8 cellular contexts compared by ENCODE assay signal in genomic region chr15:37995461-37996347, GRCh38.
DNase-seq lines count a peak whose midpoint lies in the region; ATAC-seq and TF ChIP-seq lines count a peak whose summit lies in the region.

No MANE protein-coding gene starts in this region.

- H3K4me3 Mint-ChIP-seq in CD8-positive, alpha-beta T cell, result no peak overlapping the region

- POLR2A ChIA-PET in CD8-positive, alpha-beta T cell (lab: Charles Lee), result no interaction called here

- no peaks in the 10 kb centered on the region for H3K36me3 ChIP-seq in transverse colon
- no peaks in the 10 kb centered on the region for H3K36me3 ChIP-seq in CD8-positive, alpha-beta T cell (ENCODE audit: insufficient read depth, low read length)

- no peak overlapping the region for H3K4me3 ChIP-seq in transverse colon
- H3K4me3 ChIP-seq in CD8-positive, alpha-beta T cell (ENCODE audit: low read depth, low read length), result no peak overlapping the region

- in situ Hi-C loops in transverse colon (cut with MboI; ENCODE audit: low pct_ligation_motif_present in 1 of 4, low pct_unique_long_range_greater_than_20kb in 1 of 4, low sequenced_read_pairs in 3 of 4), result loop anchor here in 3 of 4 donors (10.0 to 25.0 kb wide), 3 partner anchors 359 to 699 kb away; no protein-coding TSS in a partner anchor

- no peaks in the 10 kb centered on the region for H3K27me3 ChIP-seq in transverse colon
- no peaks in the 10 kb centered on the region for H3K27me3 ChIP-seq in CD8-positive, alpha-beta T cell (ENCODE audit: insufficient read depth, low read length)

- CTCF ChIA-PET in CD8-positive, alpha-beta T cell (lab: Charles Lee), result interaction anchor here (0.6 to 1.5 kb wide), 4 partner anchors 10 to 361 kb away, joined by 3 to 6 read pairs (median 4); no protein-coding TSS in a partner anchor

- DNase-seq in NCI-H146 (lab: John Stamatoyannopoulos, UW) (peak; percentile 4), NCI-H146 treated with DMSO at 0.1 percent for 48 hours (lab: John Stamatoyannopoulos, UW; ENCODE audit: unreplicated experiment) (no peak), NCI-H526 treated with DMSO at 0.1 percent for 48 hours (lab: John Stamatoyannopoulos, UW) (peak; percentile 9), cerebellum (ENCODE audit: low spot score) (peak; percentile 48), left kidney (ENCODE audit: low read depth, low spot score) (peak; percentile 85), transverse colon (no peak)
- no peak for DNase-seq in CD8-positive, alpha-beta T cell

- WGBS in transverse colon (ENCODE audit: low coverage in 1 of 2), 2 donors, result 17 to 40% methylated on average over 4 to 8 of the region's 8 CpGs

- no peaks in the 10 kb centered on the region for H3K9me3 ChIP-seq in transverse colon
- no peaks in the 10 kb centered on the region for H3K9me3 ChIP-seq in CD8-positive, alpha-beta T cell (ENCODE audit: low read length)

- H3K9me3 Mint-ChIP-seq in CD8-positive, alpha-beta T cell, result peaks cover 3% of the 10 kb centered on the region

- TF ChIP-seq CTCF in transverse colon (IDR thresholded peaks at IDR 0.05), result peak; percentile 44 to 55 (median 48)
- TF ChIP-seq CTCF in CD8-positive, alpha-beta T cell (IDR thresholded peaks at IDR 0.05), result no peak

- intact Hi-C loops in transverse colon (cut with DNase I; ENCODE audit: low total_unique reads), result no loop called here
- intact Hi-C loops in CD8-positive, alpha-beta T cell (cut with DNase I, micrococcal nuclease), result loop anchor here (2.0 to 5.0 kb wide), 2 partner anchors 359 to 362 kb away; no protein-coding TSS in a partner anchor

- TF ChIP-seq POLR2A in transverse colon (IDR thresholded peaks at IDR 0.05), result no peak

- H3K27ac ChIP-seq in transverse colon, result no peak overlapping the region
- no peak overlapping the region for H3K27ac ChIP-seq in CD8-positive, alpha-beta T cell (ENCODE audit: low read depth, low read length)

- ATAC-seq in HG02642 (IDR thresholded peaks at IDR 0.05; ENCODE audit: poor library complexity, unreplicated experiment), result peak; percentile 79
- no peak for ATAC-seq in CD8-positive, alpha-beta T cell

- TF ChIP-seq EP300 in transverse colon (IDR thresholded peaks at IDR 0.05; ENCODE audit: low read depth), result no peak

- no peak overlapping the region for H3K27ac Mint-ChIP-seq in CD8-positive, alpha-beta T cell

- H3K36me3 Mint-ChIP-seq in CD8-positive, alpha-beta T cell, result no peaks in the 10 kb centered on the region

- H3K4me1 Mint-ChIP-seq in CD8-positive, alpha-beta T cell (ENCODE audit: low read depth), result no peaks in the 10 kb centered on the region

- H3K4me1 ChIP-seq in transverse colon, result no peaks in the 10 kb centered on the region
- H3K4me1 ChIP-seq in CD8-positive, alpha-beta T cell (ENCODE audit: insufficient read depth, low read length), result no peaks in the 10 kb centered on the region

- peaks cover 9% of the 10 kb centered on the region for H3K27me3 Mint-ChIP-seq in CD8-positive, alpha-beta T cell (ENCODE audit: low read depth)

Comparison
In these comparisons a context has a peak if more than half of its experiments do, and no peak if none do; other contexts are left out.
1. DNase-seq: peak in NCI-H146 (single experiment), NCI-H526 treated with DMSO at 0.1 percent for 48 hours (single experiment), cerebellum (single experiment) and left kidney (single experiment); none in NCI-H146 treated with DMSO at 0.1 percent for 48 hours (single experiment), transverse colon (single experiment) and CD8-positive, alpha-beta T cell (0 of 7).